Comparison of ENCODE assay signal across 1 cellular context in genomic region chr2:121809607-121810006, GRCh38.
TF ChIP-seq lines count a peak whose summit lies in the region.

No MANE protein-coding gene starts in this region.

TF ChIP-seq in HepG2, 621 proteins besides CTCF, POLR2A, EP300 and RAD21 (continued from another document and continues in another):
- TF ChIP-seq ZBTB44 (CRISPR knock-in tag; IDR thresholded peaks at IDR 0.05) (no peak), ZNF280B (CRISPR knock-in tag; IDR thresholded peaks at IDR 0.05; ENCODE audit: borderline replicate concordance) (no peak), KDM5B (CRISPR knock-in tag; IDR thresholded peaks at IDR 0.05; ENCODE audit: borderline replicate concordance) (no peak), ZNF513 (CRISPR knock-in tag; conservative IDR thresholded peaks at IDR 0.05) (no peak), ZNF598 (CRISPR knock-in tag; IDR thresholded peaks at IDR 0.05; ENCODE audit: borderline replicate concordance) (no peak), FOXM1 (CRISPR knock-in tag; IDR thresholded peaks at IDR 0.05) (no peak), THYN1 (CRISPR knock-in tag; IDR thresholded peaks at IDR 0.05; ENCODE audit: borderline replicate concordance, low read depth) (no peak), BHLHE40 (IDR thresholded peaks at IDR 0.05; ENCODE audit: low read length) (peak; percentile 95), BRD4 (CRISPR knock-in tag; IDR thresholded peaks at IDR 0.05) (no peak), NR2F1 (CRISPR knock-in tag; IDR thresholded peaks at IDR 0.05) (peak in 1 of 2 experiments; percentile 34; a peak in 1 of 4 replicates), TCF7 (IDR thresholded peaks at IDR 0.05; ENCODE audit: low read depth) (peak; percentile 89), ZNF558 (CRISPR knock-in tag; IDR thresholded peaks at IDR 0.05; ENCODE audit: borderline replicate concordance) (no peak), THAP8 (CRISPR knock-in tag; IDR thresholded peaks at IDR 0.05; ENCODE audit: borderline replicate concordance) (no peak), MAFG (CRISPR knock-in tag; IDR thresholded peaks at IDR 0.05) (no peak), HNF4G (IDR thresholded peaks at IDR 0.05; ENCODE audit: borderline replicate concordance, low read depth, low read length) (peak; percentile 60; the same call in 1 of the 2 replicates), HNF4G (CRISPR knock-in tag; IDR thresholded peaks at IDR 0.05; ENCODE audit: borderline replicate concordance, low read depth) (no peak), SOX6 (IDR thresholded peaks at IDR 0.05) (no peak), SOX6 (CRISPR knock-in tag; IDR thresholded peaks at IDR 0.05) (no peak), ZNF232 (CRISPR knock-in tag; IDR thresholded peaks at IDR 0.05; ENCODE audit: borderline replicate concordance) (no peak), KIAA2018 (CRISPR knock-in tag; IDR thresholded peaks at IDR 0.05; ENCODE audit: borderline replicate concordance) (no peak), SKI (IDR thresholded peaks at IDR 0.05; ENCODE audit: partially characterized antibody) (peak; percentile 32), ZNF710 (CRISPR knock-in tag; IDR thresholded peaks at IDR 0.05; ENCODE audit: borderline replicate concordance) (no peak), U2AF2 (IDR thresholded peaks at IDR 0.05; ENCODE audit: low read depth, low read length) (no peak), KLF6 (CRISPR knock-in tag; IDR thresholded peaks at IDR 0.05) (no peak), RNF2 (conservative IDR thresholded peaks at IDR 0.05; ENCODE audit: low read depth) (no peak), AHDC1 (CRISPR knock-in tag; IDR thresholded peaks at IDR 0.05; ENCODE audit: borderline replicate concordance) (0 out of 2 replicates have a peak, but pooled peaks have one; percentile 35), XRCC5 (optimal IDR thresholded peaks at IDR 0.05; ENCODE audit: low read length) (peak; percentile 36), FOXA3 (CRISPR knock-in tag; IDR thresholded peaks at IDR 0.05) (0 out of 2 replicates have a peak, but pooled peaks have one; percentile 16), ZNF709 (CRISPR knock-in tag; IDR thresholded peaks at IDR 0.05) (no peak), NFIC (IDR thresholded peaks at IDR 0.05; ENCODE audit: low read length) (peak; percentile 67), PHB2 (IDR thresholded peaks at IDR 0.05; ENCODE audit: partially characterized antibody) (no peak), CC2D1A (CRISPR knock-in tag; IDR thresholded peaks at IDR 0.05) (no peak), MIER2 (CRISPR knock-in tag; IDR thresholded peaks at IDR 0.05) (peak; percentile 62; the same call in 1 of the 2 replicates), ZNF639 (CRISPR knock-in tag; conservative IDR thresholded peaks at IDR 0.05) (no peak), SIX4 (CRISPR knock-in tag; IDR thresholded peaks at IDR 0.05) (no peak), SOX5 (CRISPR knock-in tag; IDR thresholded peaks at IDR 0.05; ENCODE audit: borderline replicate concordance) (peak; percentile 28; the same call in 1 of the 2 replicates), ZNF644 (CRISPR knock-in tag; IDR thresholded peaks at IDR 0.05; ENCODE audit: low read depth) (peak; percentile 79; the same call in 1 of the 2 replicates), ZMYM3 (CRISPR knock-in tag; IDR thresholded peaks at IDR 0.05) (0 out of 2 replicates have a peak, but pooled peaks have one; percentile 25)
